In genomic region chr7:6577369-6578113, GRCh38 we compare ENCODE assay signal across 8 cellular contexts. TPM values are rescaled to one million over a fixed set of nuclear protein-coding genes. Genes with fewer than 3 reads are reported as not detected.
DNase-seq lines count a peak whose midpoint lies in the region; ATAC-seq and TF ChIP-seq lines count a peak whose summit lies in the region.

ZDHHC4 (plus strand) TSS chr7:6577454; CDS start chr7:6580562, 3,108 bp downstream.

- 14 to 15% methylated on average over 40 to 45 of the region's 51 CpGs for WGBS in GM23248 (ENCODE audit: low coverage in 1 of 2, low lambda C conversion rate in 2 of 2, missing lambda C conversion rate in 2 of 2), 2 experiments

- H3K79me2 ChIP-seq in DOHH2 (ENCODE audit: control insufficient read depth, low read length) (peaks cover 38% of the 10 kb centered on the region), GM23248 (ENCODE audit: insufficient read depth) (0 out of 2 replicates have a peak, but pooled peaks cover 6% of the 10 kb centered on the region), Karpas-422 (ENCODE audit: low read length) (peaks cover 19% of the 10 kb centered on the region)

- H4K20me1 ChIP-seq in DOHH2 (ENCODE audit: control insufficient read depth, insufficient read depth, low read depth, low read length), result no peaks in the 10 kb centered on the region
- no peaks in the 10 kb centered on the region for H4K20me1 ChIP-seq in GM23248 (ENCODE audit: insufficient read depth)
- no peaks in the 10 kb centered on the region for H4K20me1 ChIP-seq in Karpas-422 (ENCODE audit: insufficient read depth, low read depth, low read length)

- peak within 1 kb of the TSS; percentile 95 for H2AFZ ChIP-seq in GM23248
- peak within 1 kb of the TSS; percentile 72 for H2AFZ ChIP-seq in Karpas-422 (ENCODE audit: low read length)

- H3K4me3 Mint-ChIP-seq in natural killer cell treated with Interleukin-12 subunit alpha and Interleukin-12 subunit beta and Interleukin-15 and Interleukin-18, amount 100 ng/mL, for 72 hours, result peak within 1 kb of the TSS; percentile 86

- DNase-seq in GM23248, result peak; percentile 97
- DNase-seq in Karpas-422, result peak; percentile 97
- peak; percentile 96 for DNase-seq in RPMI8226
- DNase-seq in activated T-helper 1 cell treated with anti-CD3 and anti-CD28 coated beads, Interleukin-2, amount 50 U/mL, for 16 hours (ENCODE audit: low read depth in 1 of 2, low spot score in 1 of 2), result peak; percentile 59 to 81
- DNase-seq in fibroblast of mammary gland (ENCODE audit: low read depth), result peak; percentile 81
- peak; percentile 94 for DNase-seq in natural killer cell treated with Interleukin-12 subunit alpha and Interleukin-12 subunit beta and Interleukin-15 and Interleukin-18, amount 100 ng/mL, for 72 hours (ENCODE audit: low spot score)
- DNase-seq in stimulated activated naive CD4-positive, alpha-beta T cell treated with Interleukin-2 at 50 U/mL for 16 hours (lab: John Stamatoyannopoulos, UW), result peak; percentile 83

- H3F3A ChIP-seq in DOHH2 (ENCODE audit: control insufficient read depth, insufficient read depth) (peaks cover 27% of the 10 kb centered on the region), GM23248 (ENCODE audit: insufficient read depth) (no peaks in the 10 kb centered on the region)

- peak; percentile 98 to 99 for ATAC-seq in natural killer cell treated with Interleukin-12 subunit alpha and Interleukin-12 subunit beta and Interleukin-15 and Interleukin-18, amount 100 ng/mL, for 72 hours

- H3K27ac ChIP-seq in DOHH2 (ENCODE audit: low read depth, low read length) (peak within 1 kb of the TSS; percentile 75), GM23248 (peak within 1 kb of the TSS; percentile 91), Karpas-422 (ENCODE audit: low read length) (peak within 1 kb of the TSS; percentile 65)

- in situ Hi-C loops in GM23248 (cut with MboI), result loop anchor here (25.0 kb wide), 1 partner anchor 360 kb away; no protein-coding TSS in a partner anchor

- H3K9me2 ChIP-seq in DOHH2 (replicated peaks; ENCODE audit: control insufficient read depth, low read length) (no peaks in the 10 kb centered on the region), GM23248 (ENCODE audit: insufficient read depth) (no peaks in the 10 kb centered on the region), Karpas-422 (replicated peaks; ENCODE audit: insufficient read depth, low read length) (no peaks in the 10 kb centered on the region)

- H3K9me3 ChIP-seq in DOHH2 (ENCODE audit: control insufficient read depth, insufficient read depth, low read length) (no peaks in the 10 kb centered on the region), GM23248 (ENCODE audit: low read depth) (no peaks in the 10 kb centered on the region), Karpas-422 (ENCODE audit: low read length) (no peaks in the 10 kb centered on the region)

- H3K27me3 ChIP-seq in DOHH2 (ENCODE audit: control insufficient read depth, low read length), result no peaks in the 10 kb centered on the region
- no peaks in the 10 kb centered on the region for H3K27me3 ChIP-seq in GM23248 (replicated peaks; ENCODE audit: insufficient read depth)
- H3K27me3 ChIP-seq in Karpas-422 (ENCODE audit: low read length), result no peaks in the 10 kb centered on the region

- H3K36me3 Mint-ChIP-seq in natural killer cell treated with Interleukin-12 subunit alpha and Interleukin-12 subunit beta and Interleukin-15 and Interleukin-18, amount 100 ng/mL, for 72 hours, result peaks cover 10% of the 10 kb centered on the region

- peaks cover 19 to 20% of the 10 kb centered on the region in 2 donors for H3K4me1 Mint-ChIP-seq in natural killer cell treated with Interleukin-12 subunit alpha and Interleukin-12 subunit beta and Interleukin-15 and Interleukin-18, amount 100 ng/mL, for 72 hours (ENCODE audit: low read depth in 2 of 2)

- H3K36me3 ChIP-seq in DOHH2 (ENCODE audit: control insufficient read depth, low read length) (peaks cover 36% of the 10 kb centered on the region), GM23248 (ENCODE audit: low read depth) (peaks cover 5% of the 10 kb centered on the region; the same call in 1 of the 2 replicates), Karpas-422 (ENCODE audit: insufficient read depth, low read length) (peaks cover 13% of the 10 kb centered on the region; the same call in 1 of the 2 replicates)

- peaks cover 0 to 3% of the 10 kb centered on the region in 2 donors for H3K27me3 Mint-ChIP-seq in natural killer cell treated with Interleukin-12 subunit alpha and Interleukin-12 subunit beta and Interleukin-15 and Interleukin-18, amount 100 ng/mL, for 72 hours

- H3K9ac ChIP-seq in GM23248 (peak within 1 kb of the TSS; percentile 95), Karpas-422 (ENCODE audit: low read length) (peak within 1 kb of the TSS; percentile 93)

- TF ChIP-seq CTCF in DOHH2 (IDR thresholded peaks at IDR 0.05; ENCODE audit: low read depth, low read length, poor library complexity, severe bottlenecking) (no peak), fibroblast of mammary gland (conservative IDR thresholded peaks at IDR 0.05; ENCODE audit: control insufficient read depth, insufficient read depth, low read depth, low read length) (no peak)

- H3K4me3 ChIP-seq in DOHH2 (ENCODE audit: low read length), result peak within 1 kb of the TSS; percentile 82
- peak within 1 kb of the TSS; percentile 88 for H3K4me3 ChIP-seq in GM23248
- peak within 1 kb of the TSS; percentile 85 for H3K4me3 ChIP-seq in Karpas-422 (ENCODE audit: low read length)
- H3K4me3 ChIP-seq in fibroblast of mammary gland (ENCODE audit: control insufficient read depth, low read depth, low read length), result peak within 1 kb of the TSS; percentile 78

- peaks cover 65% of the 10 kb centered on the region for H3K4me1 ChIP-seq in DOHH2 (ENCODE audit: control insufficient read depth, low read length)
- H3K4me1 ChIP-seq in GM23248 (ENCODE audit: insufficient read depth), result 0 out of 2 replicates have a peak, but pooled peaks cover 6% of the 10 kb centered on the region
- H3K4me1 ChIP-seq in Karpas-422 (ENCODE audit: low read length), result peaks cover 32% of the 10 kb centered on the region

- peak within 1 kb of the TSS; percentile 75 to 90 for H3K27ac Mint-ChIP-seq in natural killer cell treated with Interleukin-12 subunit alpha and Interleukin-12 subunit beta and Interleukin-15 and Interleukin-18, amount 100 ng/mL, for 72 hours

- no peaks in the 10 kb centered on the region for H3K9me3 Mint-ChIP-seq in natural killer cell treated with Interleukin-12 subunit alpha and Interleukin-12 subunit beta and Interleukin-15 and Interleukin-18, amount 100 ng/mL, for 72 hours

- H3K4me2 ChIP-seq in DOHH2 (ENCODE audit: low read length) (peak within 1 kb of the TSS; percentile 79), GM23248 (ENCODE audit: unreplicated experiment) (peak within 1 kb of the TSS; percentile 79), Karpas-422 (ENCODE audit: low read depth, low read length, poor library complexity, severe bottlenecking) (peak within 1 kb of the TSS; percentile 91)

RNA-seq across cellular contexts. Expression of gene ZDHHC4, which starts in this region (rescaled TPM):
- 52.5 and 55.4 TPM in 2 replicates for total RNA-seq in GM23248 (2014; rRNA removed; shearing (Covaris generic))
- 68.8 and 72.6 TPM in 2 replicates for polyA plus RNA-seq in GM23248 (2016; fragmentation: Nextera tagmentation; extraction: Ambion mirVana)
- total RNA-seq in Karpas-422 (2014; rRNA removed; shearing (Covaris generic); ENCODE audit: low replicate concordance), result 48.4 and 66.1 TPM in 2 replicates
- total RNA-seq in natural killer cell treated with Interleukin-12 subunit alpha and Interleukin-12 subunit beta and Interleukin-15 and Interleukin-18, amount 100 ng/mL, for 72 hours, result 10 to 100 TPM; 20.6 to 33.5 TPM

Comparison
In these comparisons a context has a peak if more than half of its experiments do, and no peak if none do; other contexts are left out.
1. Peak in every context shown above with its lines: DNase-seq, ATAC-seq, H3K4me3 ChIP-seq and H3K27ac ChIP-seq.